In genomic region chr1:148844220-148844619, GRCh38 we compare ENCODE assay signal across 8 cellular contexts. TPM values are rescaled to one million over a fixed set of nuclear protein-coding genes. Genes with fewer than 3 reads are reported as not detected.
DNase-seq lines count a peak whose midpoint lies in the region; ATAC-seq and TF ChIP-seq lines count a peak whose summit lies in the region.
"Not testable (repeated sequence)": the region's sequence is repeated elsewhere in the genome, so short reads cannot be mapped to it uniquely, and the experiment has no call there.

Gene PDE4DIP, plus strand, starts transcription at chr1:148844428. Its CDS starts 347 bp downstream, at chr1:148844775.

- peak within 1 kb of the TSS; percentile 64 to 71 (median 67) for H3K4me3 Mint-ChIP-seq in T-cell
- peak within 1 kb of the TSS; percentile 73 for H3K4me3 Mint-ChIP-seq in natural killer cell

- not testable (repeated sequence) for TF ChIP-seq EP300 in transverse colon (IDR thresholded peaks at IDR 0.05; ENCODE audit: low read depth)

- not testable (repeated sequence) for H3K9me3 Mint-ChIP-seq in T-cell, natural killer cell

- not testable (repeated sequence) for H3K27ac ChIP-seq in body of pancreas, transverse colon

- TF ChIP-seq POLR2A in body of pancreas (IDR thresholded peaks at IDR 0.05); transverse colon (IDR thresholded peaks at IDR 0.05): not testable (repeated sequence)

- 4% methylated on average over 5 of the region's 36 CpGs; no CpG with 5 or more reads in 1 of the 2 donors for WGBS in body of pancreas, 2 donors
- no CpG with 5 or more reads among the region's 36 CpGs for WGBS in transverse colon (ENCODE audit: low coverage in 1 of 2), 2 donors

- TF ChIP-seq CTCF in body of pancreas (IDR thresholded peaks at IDR 0.05); natural killer cell (IDR thresholded peaks at IDR 0.05); transverse colon (IDR thresholded peaks at IDR 0.05): not testable (repeated sequence)

- not testable (repeated sequence) for H3K27me3 Mint-ChIP-seq in T-cell; natural killer cell (ENCODE audit: low read depth in 2 of 2)

- H3K27ac Mint-ChIP-seq in T-cell, natural killer cell: not testable (repeated sequence)

- H3K27me3 ChIP-seq in body of pancreas, transverse colon: not testable (repeated sequence)

- H3K36me3 ChIP-seq in body of pancreas (replicated peaks in 1 of 2; ENCODE audit: insufficient read depth in 1 of 2, low read depth in 2 of 2); transverse colon: not testable (repeated sequence)

- POLR2A ChIA-PET in T-cell (lab: Charles Lee), result not testable (repeated sequence)

- in situ Hi-C loops in transverse colon (cut with MboI; ENCODE audit: low pct_ligation_motif_present in 1 of 4, low pct_unique_long_range_greater_than_20kb in 1 of 4, low sequenced_read_pairs in 3 of 4), result not testable (repeated sequence)

- H3K9me3 ChIP-seq in body of pancreas, transverse colon: not testable (repeated sequence)

- intact Hi-C loops in body of pancreas (cut with DNase I); Right ventricle myocardium superior (cut with DNase I); natural killer cell (cut with micrococcal nuclease); transverse colon (cut with DNase I; ENCODE audit: low total_unique reads): not testable (repeated sequence)

- DNase-seq in T-cell, result peak in 26 of 34 experiments; percentile 0 to 59 (median 20)
- peak; percentile 74 for DNase-seq in activated CD8-positive, alpha-beta memory T cell treated with anti-CD3 and anti-CD28 coated beads, Interleukin-2, amount 50 U/mL, for 4 hours
- peak in 3 of 4 donors; percentile 8 to 28 (median 28) for DNase-seq in body of pancreas
- DNase-seq in Right ventricle myocardium superior, result peak; percentile 67
- peak; percentile 44 for DNase-seq in natural killer cell
- peak; percentile 42 for DNase-seq in stimulated activated CD4-positive, alpha-beta T cell treated with anti-CD3 and anti-CD28 coated beads, Interleukin-2, amount 100 ng/mL, for 4 hours (ENCODE audit: low read depth)
- DNase-seq in transverse colon, result not testable (repeated sequence)

- not testable (repeated sequence) for H3K4me1 ChIP-seq in body of pancreas, transverse colon

- H3K4me1 Mint-ChIP-seq in T-cell, natural killer cell: not testable (repeated sequence)

- H3K4me3 ChIP-seq in body of pancreas, transverse colon: not testable (repeated sequence)

- CTCF ChIA-PET in T-cell (lab: Charles Lee), result not testable (repeated sequence)

- peak; percentile 60 for ATAC-seq in GM19324 (IDR thresholded peaks at IDR 0.05; ENCODE audit: low FRiP score, unreplicated experiment)
- ATAC-seq in T-cell (replicated peaks in 1 of 4), result peak; percentile 95 to 100 (median 98)
- peak; percentile 87 for ATAC-seq in body of pancreas
- ATAC-seq in Right ventricle myocardium superior (ENCODE audit: poor library complexity), result peak; percentile 95
- peak; percentile 87 to 98 (median 98) for ATAC-seq in natural killer cell

- H3K36me3 Mint-ChIP-seq in T-cell, natural killer cell: not testable (repeated sequence)

RNA-seq across cellular contexts. Expression of gene PDE4DIP, which starts in this region (rescaled TPM):
- total RNA-seq in T-cell (10 to 100 TPM; 37.0 to 98.1 (median 71.7) TPM), body of pancreas (10 to 100 TPM; 36.6 to 49.8 TPM), Right ventricle myocardium superior (1,574 TPM), natural killer cell (10 to 100 TPM; 13.1 to 23.4 (median 17.5) TPM), transverse colon (100 to 1,000 TPM in 1 of 4 donors, 10 to 100 TPM in 3; 50.9 to 149 (median 57.3) TPM)

Comparison
In these comparisons a context has a peak if more than half of its experiments do, and no peak if none do; other contexts are left out.
1. RNA of gene PDE4DIP (total RNA-seq): 1,574 TPM in Right ventricle myocardium superior (single experiment); 37.0 to 98.1 TPM in T-cell, 50.9 to 149 TPM in transverse colon, 36.6 to 49.8 TPM in body of pancreas and 13.1 to 23.4 TPM in natural killer cell; every median in the first group is over 10 times any median in the second.
2. Peak in every context shown above with its lines, with median percentiles within 50 percentile points of each other: ATAC-seq.